ENCODE assay signal across 1 cellular context in the genomic region with DNA sequence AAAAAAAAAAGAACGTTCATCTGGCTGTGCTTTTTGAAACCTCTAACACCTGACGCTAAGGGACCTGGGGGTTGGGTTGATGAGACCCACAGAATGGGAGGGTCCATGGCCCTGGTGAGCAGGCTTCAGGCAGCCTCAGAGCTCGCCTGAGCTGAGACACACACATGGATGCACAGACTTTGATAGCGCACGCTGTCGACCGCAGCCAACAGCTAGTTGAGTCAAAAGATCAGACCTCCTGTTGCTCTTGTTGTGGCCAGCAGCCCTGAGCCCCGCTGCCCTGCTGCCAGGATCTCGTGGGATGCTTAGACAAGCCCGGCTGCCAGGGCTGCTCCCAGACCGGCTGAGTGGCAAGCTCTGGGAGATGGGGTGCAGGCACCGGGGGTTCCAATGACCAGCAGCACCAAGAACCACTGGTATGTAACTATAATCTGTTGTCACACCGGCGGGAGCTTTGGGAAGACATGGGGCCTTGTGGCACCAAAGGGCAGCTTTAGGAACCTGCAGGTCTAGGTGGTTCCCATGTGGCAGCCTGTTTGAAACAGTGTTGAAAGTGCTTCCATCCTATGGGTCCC.
TF ChIP-seq lines count a peak whose summit lies in the region.

No MANE protein-coding gene starts in this region.

TF ChIP-seq in H1, 55 proteins besides CTCF, POLR2A, EP300 and RAD21 (continued from another document):
- TF ChIP-seq ZNF274 (IDR thresholded peaks at IDR 0.05; ENCODE audit: borderline replicate concordance, extremely low read depth, low read length) (no peak), POLR2AphosphoS5 (IDR thresholded peaks at IDR 0.05; ENCODE audit: low read depth, low read length) (no peak), SAP30 (IDR thresholded peaks at IDR 0.05; ENCODE audit: insufficient read depth, insufficient replicate concordance, low read length) (no peak), BACH1 (IDR thresholded peaks at IDR 0.05; ENCODE audit: low read length) (no peak), SP2 (IDR thresholded peaks at IDR 0.05; ENCODE audit: low read length) (no peak), SP4 (IDR thresholded peaks at IDR 0.05; ENCODE audit: low read length) (no peak), CHD1 (IDR thresholded peaks at IDR 0.05; ENCODE audit: low read depth, low read length) (no peak), JUND (IDR thresholded peaks at IDR 0.05; ENCODE audit: low read length) (no peak), KDM1A (IDR thresholded peaks at IDR 0.05; ENCODE audit: borderline replicate concordance, low read length) (no peak), CBX5 (IDR thresholded peaks at IDR 0.05; ENCODE audit: low read depth, low read length) (no peak), PHF8 (conservative IDR thresholded peaks at IDR 0.05; ENCODE audit: low read depth, low read length) (no peak), BCL11A (IDR thresholded peaks at IDR 0.05; ENCODE audit: low read depth in 2 of 2, low read length in 2 of 2) (no peak), POU5F1 (IDR thresholded peaks at IDR 0.05; ENCODE audit: low read depth, low read length) (no peak), TAF1 (IDR thresholded peaks at IDR 0.05; ENCODE audit: low read depth, low read length) (no peak)
- TF ChIP-seq, protein P1, sequence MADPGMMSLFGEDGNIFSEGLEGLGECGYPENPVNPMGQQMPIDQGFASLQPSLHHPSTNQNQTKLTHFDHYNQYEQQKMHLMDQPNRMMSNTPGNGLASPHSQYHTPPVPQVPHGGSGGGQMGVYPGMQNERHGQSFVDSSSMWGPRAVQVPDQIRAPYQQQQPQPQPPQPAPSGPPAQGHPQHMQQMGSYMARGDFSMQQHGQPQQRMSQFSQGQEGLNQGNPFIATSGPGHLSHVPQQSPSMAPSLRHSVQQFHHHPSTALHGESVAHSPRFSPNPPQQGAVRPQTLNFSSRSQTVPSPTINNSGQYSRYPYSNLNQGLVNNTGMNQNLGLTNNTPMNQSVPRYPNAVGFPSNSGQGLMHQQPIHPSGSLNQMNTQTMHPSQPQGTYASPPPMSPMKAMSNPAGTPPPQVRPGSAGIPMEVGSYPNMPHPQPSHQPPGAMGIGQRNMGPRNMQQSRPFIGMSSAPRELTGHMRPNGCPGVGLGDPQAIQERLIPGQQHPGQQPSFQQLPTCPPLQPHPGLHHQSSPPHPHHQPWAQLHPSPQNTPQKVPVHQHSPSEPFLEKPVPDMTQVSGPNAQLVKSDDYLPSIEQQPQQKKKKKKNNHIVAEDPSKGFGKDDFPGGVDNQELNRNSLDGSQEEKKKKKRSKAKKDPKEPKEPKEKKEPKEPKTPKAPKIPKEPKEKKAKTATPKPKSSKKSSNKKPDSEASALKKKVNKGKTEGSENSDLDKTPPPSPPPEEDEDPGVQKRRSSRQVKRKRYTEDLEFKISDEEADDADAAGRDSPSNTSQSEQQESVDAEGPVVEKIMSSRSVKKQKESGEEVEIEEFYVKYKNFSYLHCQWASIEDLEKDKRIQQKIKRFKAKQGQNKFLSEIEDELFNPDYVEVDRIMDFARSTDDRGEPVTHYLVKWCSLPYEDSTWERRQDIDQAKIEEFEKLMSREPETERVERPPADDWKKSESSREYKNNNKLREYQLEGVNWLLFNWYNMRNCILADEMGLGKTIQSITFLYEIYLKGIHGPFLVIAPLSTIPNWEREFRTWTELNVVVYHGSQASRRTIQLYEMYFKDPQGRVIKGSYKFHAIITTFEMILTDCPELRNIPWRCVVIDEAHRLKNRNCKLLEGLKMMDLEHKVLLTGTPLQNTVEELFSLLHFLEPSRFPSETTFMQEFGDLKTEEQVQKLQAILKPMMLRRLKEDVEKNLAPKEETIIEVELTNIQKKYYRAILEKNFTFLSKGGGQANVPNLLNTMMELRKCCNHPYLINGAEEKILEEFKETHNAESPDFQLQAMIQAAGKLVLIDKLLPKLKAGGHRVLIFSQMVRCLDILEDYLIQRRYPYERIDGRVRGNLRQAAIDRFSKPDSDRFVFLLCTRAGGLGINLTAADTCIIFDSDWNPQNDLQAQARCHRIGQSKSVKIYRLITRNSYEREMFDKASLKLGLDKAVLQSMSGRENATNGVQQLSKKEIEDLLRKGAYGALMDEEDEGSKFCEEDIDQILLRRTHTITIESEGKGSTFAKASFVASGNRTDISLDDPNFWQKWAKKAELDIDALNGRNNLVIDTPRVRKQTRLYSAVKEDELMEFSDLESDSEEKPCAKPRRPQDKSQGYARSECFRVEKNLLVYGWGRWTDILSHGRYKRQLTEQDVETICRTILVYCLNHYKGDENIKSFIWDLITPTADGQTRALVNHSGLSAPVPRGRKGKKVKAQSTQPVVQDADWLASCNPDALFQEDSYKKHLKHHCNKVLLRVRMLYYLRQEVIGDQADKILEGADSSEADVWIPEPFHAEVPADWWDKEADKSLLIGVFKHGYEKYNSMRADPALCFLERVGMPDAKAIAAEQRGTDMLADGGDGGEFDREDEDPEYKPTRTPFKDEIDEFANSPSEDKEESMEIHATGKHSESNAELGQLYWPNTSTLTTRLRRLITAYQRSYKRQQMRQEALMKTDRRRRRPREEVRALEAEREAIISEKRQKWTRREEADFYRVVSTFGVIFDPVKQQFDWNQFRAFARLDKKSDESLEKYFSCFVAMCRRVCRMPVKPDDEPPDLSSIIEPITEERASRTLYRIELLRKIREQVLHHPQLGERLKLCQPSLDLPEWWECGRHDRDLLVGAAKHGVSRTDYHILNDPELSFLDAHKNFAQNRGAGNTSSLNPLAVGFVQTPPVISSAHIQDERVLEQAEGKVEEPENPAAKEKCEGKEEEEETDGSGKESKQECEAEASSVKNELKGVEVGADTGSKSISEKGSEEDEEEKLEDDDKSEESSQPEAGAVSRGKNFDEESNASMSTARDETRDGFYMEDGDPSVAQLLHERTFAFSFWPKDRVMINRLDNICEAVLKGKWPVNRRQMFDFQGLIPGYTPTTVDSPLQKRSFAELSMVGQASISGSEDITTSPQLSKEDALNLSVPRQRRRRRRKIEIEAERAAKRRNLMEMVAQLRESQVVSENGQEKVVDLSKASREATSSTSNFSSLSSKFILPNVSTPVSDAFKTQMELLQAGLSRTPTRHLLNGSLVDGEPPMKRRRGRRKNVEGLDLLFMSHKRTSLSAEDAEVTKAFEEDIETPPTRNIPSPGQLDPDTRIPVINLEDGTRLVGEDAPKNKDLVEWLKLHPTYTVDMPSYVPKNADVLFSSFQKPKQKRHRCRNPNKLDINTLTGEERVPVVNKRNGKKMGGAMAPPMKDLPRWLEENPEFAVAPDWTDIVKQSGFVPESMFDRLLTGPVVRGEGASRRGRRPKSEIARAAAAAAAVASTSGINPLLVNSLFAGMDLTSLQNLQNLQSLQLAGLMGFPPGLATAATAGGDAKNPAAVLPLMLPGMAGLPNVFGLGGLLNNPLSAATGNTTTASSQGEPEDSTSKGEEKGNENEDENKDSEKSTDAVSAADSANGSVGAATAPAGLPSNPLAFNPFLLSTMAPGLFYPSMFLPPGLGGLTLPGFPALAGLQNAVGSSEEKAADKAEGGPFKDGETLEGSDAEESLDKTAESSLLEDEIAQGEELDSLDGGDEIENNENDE (IDR thresholded peaks at IDR 0.05; ENCODE audit: insufficient replicate concordance, low read length) = no peak
TF ChIP-seq in H1: peak in this region for 0.
